In the genomic region with DNA sequence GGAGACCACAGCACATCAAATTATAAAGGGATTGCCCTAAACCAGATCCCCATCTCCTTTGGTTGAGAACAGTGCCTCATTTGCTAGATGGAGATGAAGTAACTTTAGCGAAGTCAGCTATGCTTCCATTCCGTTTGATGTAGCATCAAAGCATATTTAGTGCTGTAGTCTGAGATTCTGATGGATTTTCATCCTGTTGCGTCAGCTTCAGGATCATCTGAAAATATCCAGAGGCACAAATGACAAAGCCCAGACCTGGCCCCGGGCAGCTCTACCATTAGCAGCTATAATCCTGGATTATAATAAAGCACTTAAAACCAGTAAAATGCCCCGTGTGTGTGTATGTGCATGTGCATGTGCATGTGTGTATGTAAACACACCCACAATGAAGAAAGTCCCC, we compare ENCODE assay signal across 25 cellular contexts. TPM values are rescaled to one million over a fixed set of nuclear protein-coding genes. Genes with fewer than 3 reads are reported as not detected.
DNase-seq lines count a peak whose midpoint lies in the region; FAIRE-seq and TF ChIP-seq lines count a peak whose summit lies in the region.
"Had no signal": no experiment of that assay in that cellular context is flagged by ENCODE, and none has a peak within 500 bp of the region (broad histone marks: within the 10 kb centered on the region; RNA-seq: fewer than 3 reads in every experiment).

No MANE protein-coding gene starts in this region.

- TF ChIP-seq CTCF in brain (conservative IDR thresholded peaks at IDR 0.05) (no peak), sigmoid colon (IDR thresholded peaks at IDR 0.05) (no peak), A673 (conservative IDR thresholded peaks at IDR 0.05; ENCODE audit: low read depth, low read length) (no peak)

- no peak overlapping the region for H3K4me3 Mint-ChIP-seq in CD4-positive, alpha-beta memory T cell
- peak overlapping the region in 1 of 5 experiments; percentile 2 for H3K4me3 Mint-ChIP-seq in brain
- H3K4me3 Mint-ChIP-seq: activated CD4-positive, alpha-beta T cell treated with anti-CD3 and anti-CD28 coated beads for 36 hours; activated T-cell treated with anti-CD3 and anti-CD28 coated beads, Interleukin-2, amount 50 U/mL, for 4 hours; naive thymus-derived CD8-positive, alpha-beta T cell; stimulated activated naive CD8-positive, alpha-beta T cell treated with anti-CD3 and anti-CD28 coated beads, Interleukin-15, amount 100 ng/mL, for 72 hours had no signal

- no peaks in the 10 kb centered on the region for H3K9me3 ChIP-seq in CD4-positive, alpha-beta memory T cell (ENCODE audit: control insufficient read depth in 1 of 2, low read length in 2 of 2)
- H3K9me3 ChIP-seq in sigmoid colon (no peaks in the 10 kb centered on the region), A673 (ENCODE audit: low read depth, low read length, poor library complexity, severe bottlenecking) (no peaks in the 10 kb centered on the region)
- H3K9me3 ChIP-seq: SJCRH30, transverse colon had no signal

- H3K4me3 ChIP-seq in CD4-positive, alpha-beta memory T cell (ENCODE audit: low read length in 2 of 2), result no peak overlapping the region
- H3K4me3 ChIP-seq in sigmoid colon (no peak overlapping the region), A673 (ENCODE audit: low read depth, low read length, poor library complexity, severe bottlenecking) (no peak overlapping the region)
- H3K4me3 ChIP-seq: adrenal gland, SJCRH30, transverse colon had no signal

- H3K27me3 ChIP-seq in CD4-positive, alpha-beta memory T cell (ENCODE audit: insufficient read depth, low read length), result no peaks in the 10 kb centered on the region
- H3K27me3 ChIP-seq in sigmoid colon (no peaks in the 10 kb centered on the region), A673 (replicated peaks; ENCODE audit: insufficient read depth, low read depth, low read length, poor library complexity) (no peaks in the 10 kb centered on the region)
- H3K27me3 ChIP-seq: adrenal gland, SJCRH30, transverse colon had no signal

- no peaks in the 10 kb centered on the region for H3K4me1 ChIP-seq in CD4-positive, alpha-beta memory T cell (ENCODE audit: insufficient read depth, low read length)
- H3K4me1 ChIP-seq in sigmoid colon (peaks cover 0 to 29% (median 18%) of the 10 kb centered on the region in 4 donors), A673 (ENCODE audit: insufficient read depth, low read length, poor library complexity, severe bottlenecking) (peaks cover 16% of the 10 kb centered on the region)
- H3K4me1 ChIP-seq: adrenal gland, SJCRH30, transverse colon had no signal

- CTCF ChIA-PET in CD4-positive, alpha-beta memory T cell (lab: Charles Lee; ENCODE audit: partially characterized antibody), result interaction anchor here (1.0 to 3.5 kb wide), 5 partner anchors 11 to 399 kb away, joined by 3 to 30 read pairs (median 5); no protein-coding TSS in a partner anchor
- CTCF ChIA-PET in A673 (lab: Charles Lee), result no interaction called here

- POLR2A ChIA-PET in CD4-positive, alpha-beta memory T cell (lab: Charles Lee; ENCODE audit: partially characterized antibody), result interaction anchor here (1.8 kb wide), 1 partner anchor 45 kb away, joined by 9 read pairs; a partner anchor contains a TSS
- POLR2A ChIA-PET in A673 (lab: Charles Lee; ENCODE audit: low non-redundant PET), result interaction anchor here (0.6 kb wide), 1 partner anchor 124 kb away, joined by 3 read pairs; no protein-coding TSS in a partner anchor

- BruUV-seq in A673 (replicated peaks; lab: Mats Ljungman, UMichigan), result no TSS peak

- 76 to 82% methylated on average over 5 of the region's 5 CpGs for WGBS in sigmoid colon, 2 donors

- intact Hi-C loops in CD4-positive, alpha-beta memory T cell (cut with micrococcal nuclease), result no loop called here
- intact Hi-C loops in sigmoid colon (cut with DNase I) (no loop called here), A673 (cut with micrococcal nuclease; ENCODE audit: unreplicated experiment) (no loop called here)

- no peak overlapping the region for H3K27ac ChIP-seq in CD4-positive, alpha-beta memory T cell (ENCODE audit: low read depth, low read length)
- H3K27ac ChIP-seq in sigmoid colon, result peak overlapping the region in 3 of 4 donors; percentile 4 to 64 (median 63)
- no peak overlapping the region for H3K27ac ChIP-seq in A673 (ENCODE audit: low read depth, low read length, poor library complexity, severe bottlenecking)
- H3K27ac ChIP-seq: adrenal gland, SJCRH30 had no signal

- H3K36me3 ChIP-seq in CD4-positive, alpha-beta memory T cell (ENCODE audit: insufficient read depth, low read length), result peaks cover 53% of the 10 kb centered on the region
- H3K36me3 ChIP-seq in sigmoid colon (peaks cover 27 to 84% (median 36%) of the 10 kb centered on the region in 4 donors), A673 (ENCODE audit: insufficient read depth, low read length, poor library complexity, severe bottlenecking) (peaks cover 25% of the 10 kb centered on the region)

- no peak for FAIRE-seq in GM12891 (lab: Jason Lieb, UNC)
- FAIRE-seq: endothelial cell of umbilical vein, HTR-8/SVneo, islet of Langerhans had no signal

- TF ChIP-seq EP300 in sigmoid colon (IDR thresholded peaks at IDR 0.05), result peak in 2 of 4 donors; percentile 50 to 82

- no peaks in the 10 kb centered on the region for H3K27me3 Mint-ChIP-seq in CD4-positive, alpha-beta memory T cell
- H3K27me3 Mint-ChIP-seq in brain, result no peaks in the 10 kb centered on the region
- H3K27me3 Mint-ChIP-seq: activated CD4-positive, alpha-beta T cell treated with anti-CD3 and anti-CD28 coated beads for 36 hours; naive thymus-derived CD8-positive, alpha-beta T cell; stimulated activated naive CD8-positive, alpha-beta T cell treated with anti-CD3 and anti-CD28 coated beads, Interleukin-15, amount 100 ng/mL, for 72 hours had no signal

- H3K27ac Mint-ChIP-seq in CD4-positive, alpha-beta memory T cell, result peak overlapping the region in 4 of 7 donors; percentile 1 to 36 (median 14)
- H3K27ac Mint-ChIP-seq in brain, result peak overlapping the region in 3 of 5 experiments; percentile 21 to 46 (median 42)
- H3K27ac Mint-ChIP-seq: activated CD4-positive, alpha-beta T cell treated with anti-CD3 and anti-CD28 coated beads for 36 hours had no signal

- TF ChIP-seq POLR2A in sigmoid colon (IDR thresholded peaks at IDR 0.05) (no peak), GM12891 (IDR thresholded peaks at IDR 0.05; ENCODE audit: low read depth, low read length) (no peak)

- no peaks in the 10 kb centered on the region for H3K9me3 Mint-ChIP-seq in CD4-positive, alpha-beta memory T cell
- H3K9me3 Mint-ChIP-seq in brain, result no peaks in the 10 kb centered on the region
- H3K9me3 Mint-ChIP-seq: activated T-cell treated with anti-CD3 and anti-CD28 coated beads, Interleukin-2, amount 50 U/mL, for 4 hours; naive thymus-derived CD8-positive, alpha-beta T cell; stimulated activated naive CD8-positive, alpha-beta T cell treated with anti-CD3 and anti-CD28 coated beads, Interleukin-15, amount 100 ng/mL, for 72 hours had no signal

- H3K4me1 Mint-ChIP-seq in CD4-positive, alpha-beta memory T cell, result peaks cover 0 to 6% (median 2%) of the 10 kb centered on the region in 4 donors
- peaks cover 5% of the 10 kb centered on the region for H3K4me1 Mint-ChIP-seq in brain
- H3K4me1 Mint-ChIP-seq: activated CD4-positive, alpha-beta T cell treated with anti-CD3 and anti-CD28 coated beads for 36 hours; stimulated activated naive CD8-positive, alpha-beta T cell treated with anti-CD3 and anti-CD28 coated beads, Interleukin-15, amount 100 ng/mL, for 72 hours had no signal

- peaks cover 25 to 70% of the 10 kb centered on the region in 2 donors for H3K36me3 Mint-ChIP-seq in CD4-positive, alpha-beta memory T cell
- peaks cover 37% of the 10 kb centered on the region for H3K36me3 Mint-ChIP-seq in brain

- no peak for DNase-seq in CD4-positive, alpha-beta memory T cell
- DNase-seq in NCI-H460 (ENCODE audit: extremely low read depth, low read depth), result peak; percentile 26
- DNase-seq in sigmoid colon, result no peak
- no peak for DNase-seq in A673 (ENCODE audit: low spot score)
- DNase-seq in T-helper 1 cell, result no peak
- no peak for DNase-seq in GM12891 (ENCODE audit: insufficient read length, low spot score)
- DNase-seq in activated CD4-positive, alpha-beta T cell treated with anti-CD3 and anti-CD28 coated beads for 4 hours, result no peak
- DNase-seq: activated CD4-positive, alpha-beta T cell treated with anti-CD3 and anti-CD28 coated beads for 36 hours; activated T-cell treated with anti-CD3 and anti-CD28 coated beads, Interleukin-2, amount 50 U/mL, for 4 hours; adrenal gland; C1 segment of cervical spinal cord; DMS 273 treated with DMSO at 0.1 percent for 48 hours; KBM-7; left ventricle myocardium superior; naive thymus-derived CD8-positive, alpha-beta T cell; NCI-H2029; NCI-H526 treated with DMSO at 0.1 percent for 48 hours; SJCRH30; stimulated activated naive CD8-positive, alpha-beta T cell treated with anti-CD3 and anti-CD28 coated beads, Interleukin-15, amount 100 ng/mL, for 72 hours; T-helper 2 cell; transverse colon had no signal

TF ChIP-seq in GM12891, 5 proteins besides CTCF, POLR2A, EP300 and RAD21:
- TF ChIP-seq TAF1 (IDR thresholded peaks at IDR 0.05; ENCODE audit: low read depth, low read length), result no peak
- no peak for TF ChIP-seq SPI1 (IDR thresholded peaks at IDR 0.05; ENCODE audit: low read depth, low read length)
- no peak for TF ChIP-seq POU2F2 (IDR thresholded peaks at IDR 0.05; ENCODE audit: low read depth, low read length)
- no peak for TF ChIP-seq PAX5 (IDR thresholded peaks at IDR 0.05; ENCODE audit: insufficient read depth, low read length, severe bottlenecking)
- no peak for TF ChIP-seq POLR2AphosphoS5 (IDR thresholded peaks at IDR 0.05; ENCODE audit: low read depth, low read length)

RNA-seq across cellular contexts. Expression of a gene that starts 44.7 kb away (rescaled TPM):
- total RNA-seq in CD4-positive, alpha-beta memory T cell, result 100 to 1,000 TPM; 158 to 176 TPM
- 10 to 100 TPM; 51.3 to 58.9 TPM for polyA plus RNA-seq in CD4-positive, alpha-beta memory T cell
- total RNA-seq in NCI-H460 (2014; rRNA removed; shearing (Covaris generic)), result 29.4 and 31.7 TPM in 2 replicates
- polyA plus RNA-seq in NCI-H460 (2014; cell fraction: nucleus; rRNA removed), result 21.4 and 22.3 TPM in 2 replicates
- polyA plus RNA-seq in brain (ENCODE audit: insufficient read depth, low read depth, low replicate concordance) (7.2 TPM), sigmoid colon (10 to 100 TPM in 2 of 3 donors, 1 to 10 TPM in 1; 8.4 to 29.6 (median 10.6) TPM)
- total RNA-seq in sigmoid colon (10 to 100 TPM; 25.3 to 35.5 (median 30.0) TPM), A673 (2021) (41.7 and 42.0 TPM in 2 replicates)
- 31.2 TPM for polyA plus RNA-seq in GM12891 (2012; ENCODE audit: low read depth, missing spikeins)

Comparison
In these comparisons a context has a peak if more than half of its experiments do, and no peak if none do; other contexts are left out.
1. H3K27ac ChIP-seq: peak in sigmoid colon (3 of 4); none in CD4-positive, alpha-beta memory T cell (single experiment) and A673 (single experiment).